Comparison of ENCODE assay signal across 9 cellular contexts in genomic region chr13:114110091-114110829, GRCh38. TPM values are rescaled to one million over a fixed set of nuclear protein-coding genes. Genes with fewer than 3 reads are reported as not detected.
DNase-seq lines count a peak whose midpoint lies in the region; ATAC-seq, FAIRE-seq and TF ChIP-seq lines count a peak whose summit lies in the region.
"Had no signal": no experiment of that assay in that cellular context is flagged by ENCODE, and none has a peak within 500 bp of the region (broad histone marks: within the 10 kb centered on the region; RNA-seq: fewer than 3 reads in every experiment).

No MANE protein-coding gene starts in this region.

- H3K27ac Mint-ChIP-seq in WTC11 (peak overlapping the region; percentile 45; the same call in 1 of the 2 replicates), neural progenitor cell (peak overlapping the region; percentile 79)

- H3K36me3 ChIP-seq in colonic mucosa: no peaks in the 10 kb centered on the region
- no peaks in the 10 kb centered on the region for H3K36me3 ChIP-seq in neural progenitor cell

- H3K36me3 Mint-ChIP-seq in WTC11: no peaks in the 10 kb centered on the region; the same call in 1 of the 2 replicates
- peaks cover 13% of the 10 kb centered on the region for H3K36me3 Mint-ChIP-seq in neural progenitor cell

- no peak overlapping the region for H3K4me3 ChIP-seq in colonic mucosa
- no peak overlapping the region for H3K4me3 ChIP-seq in neural progenitor cell

- peak; percentile 46 for DNase-seq in WTC11 (ENCODE audit: low spot score)
- DNase-seq in colonic mucosa: no peak
- DNase-seq in neural progenitor cell (ENCODE audit: low spot score): peak; percentile 68
- no peak for DNase-seq in RCC 7860 (ENCODE audit: low spot score)

- H2AFZ ChIP-seq in neural progenitor cell (replicated peaks): no peak overlapping the region

- H3K27me3 ChIP-seq in colonic mucosa: no peaks in the 10 kb centered on the region
- H3K27me3 ChIP-seq in neural progenitor cell: no peaks in the 10 kb centered on the region

- H3K4me1 Mint-ChIP-seq in WTC11 (peaks cover 46% of the 10 kb centered on the region), neural progenitor cell (peaks cover 65% of the 10 kb centered on the region)

- no peaks in the 10 kb centered on the region for H3K9me3 Mint-ChIP-seq in WTC11
- no peaks in the 10 kb centered on the region for H3K9me3 Mint-ChIP-seq in neural progenitor cell

- peak overlapping the region; percentile 4 for H3K4me2 ChIP-seq in neural progenitor cell

- H3K9me3 ChIP-seq in colonic mucosa (no peaks in the 10 kb centered on the region), neural progenitor cell (ENCODE audit: low read depth) (no peaks in the 10 kb centered on the region)

- intact Hi-C loops in colonic mucosa (cut with DNase I): no loop called here

- H3K79me2 ChIP-seq in neural progenitor cell (ENCODE audit: low read depth): peaks cover 5% of the 10 kb centered on the region

- H3K27me3 Mint-ChIP-seq in WTC11 (ENCODE audit: low read depth) (no peaks in the 10 kb centered on the region), neural progenitor cell (ENCODE audit: insufficient read depth, low read depth) (peaks cover 4% of the 10 kb centered on the region)

- no peaks in the 10 kb centered on the region for H3K4me1 ChIP-seq in colonic mucosa
- peaks cover 39% of the 10 kb centered on the region for H3K4me1 ChIP-seq in neural progenitor cell

- FAIRE-seq in RCC 7860 (lab: Jason Lieb, UNC): no peak
- FAIRE-seq: keratinocyte had no signal

- H3K9ac ChIP-seq in colonic mucosa (ENCODE audit: low read depth in 2 of 2, low read length in 2 of 2): peak overlapping the region in 1 of 2 donors; percentile 48
- H3K9ac ChIP-seq in neural progenitor cell: no peak overlapping the region

- ATAC-seq in HG03280 (IDR thresholded peaks at IDR 0.05; ENCODE audit: unreplicated experiment) (peak; percentile 63), WTC11 (peak; percentile 49), HG03354 (IDR thresholded peaks at IDR 0.05; ENCODE audit: poor library complexity, severe bottlenecking, unreplicated experiment) (no peak), HG02840 (IDR thresholded peaks at IDR 0.05; ENCODE audit: low FRiP score, unreplicated experiment) (no peak)

- peaks cover 38% of the 10 kb centered on the region for H3F3A ChIP-seq in neural progenitor cell (ENCODE audit: low read depth)

- CTCF ChIA-PET in WTC11 (lab: Charles Lee): interaction anchor here (0.8 to 2.4 kb wide), 7 partner anchors 10 to 93 kb away, joined by 3 to 8 read pairs (median 3); no protein-coding TSS in a partner anchor

- H3K4me3 Mint-ChIP-seq in WTC11 (no peak overlapping the region), neural progenitor cell (peak overlapping the region; percentile 57)

- H3K27ac ChIP-seq in colonic mucosa: peak overlapping the region; percentile 40
- H3K27ac ChIP-seq in neural progenitor cell: no peak overlapping the region

- POLR2A ChIA-PET in WTC11 (lab: Charles Lee): no interaction called here

- TF ChIP-seq CTCF in GM12872 (IDR thresholded peaks at IDR 0.05; ENCODE audit: insufficient read depth, low read depth, low read length) (peak; percentile 36; the same call in 2 of the 3 replicates), WTC11 (IDR thresholded peaks at IDR 0.05) (no peak), colonic mucosa (IDR thresholded peaks at IDR 0.05) (no peak), neural progenitor cell (IDR thresholded peaks at IDR 0.05) (peak; percentile 34)

- no peaks in the 10 kb centered on the region for H4K20me1 ChIP-seq in neural progenitor cell (ENCODE audit: low read depth)

TF ChIP-seq in WTC11, 78 proteins besides CTCF, POLR2A, EP300 and RAD21:
- 0 out of 2 replicates have a peak, but pooled peaks have one; percentile 25 for TF ChIP-seq NFE2L1 (CRISPR knock-in tag; IDR thresholded peaks at IDR 0.05)
- no peak for TF ChIP-seq HMGXB4 (CRISPR knock-in tag; IDR thresholded peaks at IDR 0.05)
- TF ChIP-seq NR3C1 (CRISPR knock-in tag; conservative IDR thresholded peaks at IDR 0.05; ENCODE audit: low read depth): no peak
- TF ChIP-seq ZBTB21 (CRISPR knock-in tag; IDR thresholded peaks at IDR 0.05; ENCODE audit: borderline replicate concordance): 0 out of 2 replicates have a peak, but pooled peaks have one; percentile 47
- TF ChIP-seq ZNF121 (CRISPR knock-in tag; IDR thresholded peaks at IDR 0.05): 0 out of 2 replicates have a peak, but pooled peaks have one; percentile 56
- TF ChIP-seq USF2 (CRISPR knock-in tag; IDR thresholded peaks at IDR 0.05): no peak
- 0 out of 2 replicates have a peak, but pooled peaks have one; percentile 56 for TF ChIP-seq FOXK1 (CRISPR knock-in tag; IDR thresholded peaks at IDR 0.05)
- TF ChIP-seq ZNF423 (CRISPR knock-in tag; IDR thresholded peaks at IDR 0.05): peak; percentile 42; the same call in 1 of the 2 replicates
- TF ChIP-seq CREM (CRISPR knock-in tag; IDR thresholded peaks at IDR 0.05): no peak

RNA-seq across cellular contexts. Expression of gene RASA3, which starts 22.2 kb away (rescaled TPM):
- total RNA-seq in WTC11 (2021) (16.5 to 22.3 TPM (median 16.9 TPM) in 3 replicates), colonic mucosa (1 to 10 TPM; 4.4 to 7.2 TPM), neural progenitor cell (ENCODE audit: low replicate concordance) (2.9 and 6.0 TPM in 2 replicates)

Comparison
In these comparisons a context has a peak if more than half of its experiments do, and no peak if none do; other contexts are left out.
1. CTCF ChIP-seq: peak in GM12872 (single experiment) and neural progenitor cell (single experiment); none in WTC11 (single experiment) and colonic mucosa (single experiment).
2. ATAC-seq: peak in HG03280 (single experiment) and WTC11 (single experiment); none in HG03354 (single experiment) and HG02840 (single experiment).
3. DNase-seq: peak in WTC11 (single experiment) and neural progenitor cell (single experiment); none in colonic mucosa (single experiment) and RCC 7860 (single experiment).